In genomic region chr3:15899438-15899837, GRCh38 we compare ENCODE assay signal across 1 cellular context.
A peak's percentile ranks its signal among the peaks of the same experiment; 100 is the strongest.
TF ChIP-seq lines count a peak whose summit lies in the region.

No MANE protein-coding gene starts in this region.

TF ChIP-seq in K562, 482 proteins besides CTCF, POLR2A, EP300 and RAD21 (continued from another document and continues in another):
- no peak for TF ChIP-seq TRIM25 (IDR thresholded peaks at IDR 0.05; ENCODE audit: borderline replicate concordance)
- TF ChIP-seq ASH1L (IDR thresholded peaks at IDR 0.05; ENCODE audit: borderline replicate concordance, low read depth, partially characterized antibody) = no peak
- no peak for TF ChIP-seq RBM39 (optimal IDR thresholded peaks at IDR 0.05; ENCODE audit: low read depth, low read length)
- no peak for TF ChIP-seq ZNF655 (CRISPR knock-in tag; IDR thresholded peaks at IDR 0.05)
- no peak for TF ChIP-seq PCBP1 (IDR thresholded peaks at IDR 0.05; ENCODE audit: low read depth, low read length, poor library complexity, severe bottlenecking)
- no peak for TF ChIP-seq PRPF4 (IDR thresholded peaks at IDR 0.05; ENCODE audit: insufficient read depth, low read depth, low read length, poor library complexity, severe bottlenecking)
- TF ChIP-seq HSF4 (CRISPR knock-in tag; IDR thresholded peaks at IDR 0.05; ENCODE audit: borderline replicate concordance) = no peak
- TF ChIP-seq EP400 (IDR thresholded peaks at IDR 0.05) = no peak
- TF ChIP-seq POLR3G (IDR thresholded peaks at IDR 0.05; ENCODE audit: extremely low read depth, insufficient read length, insufficient replicate concordance) = no peak
- TF ChIP-seq MBD1 (CRISPR knock-in tag; IDR thresholded peaks at IDR 0.05) = no peak
- TF ChIP-seq DEAF1 (CRISPR knock-in tag; IDR thresholded peaks at IDR 0.05) = no peak
- TF ChIP-seq ZFP36 (IDR thresholded peaks at IDR 0.05; ENCODE audit: low read depth, low read length, partially characterized antibody) = no peak
- TF ChIP-seq CBX5 (IDR thresholded peaks at IDR 0.05; ENCODE audit: borderline replicate concordance, low read depth) = no peak
- TF ChIP-seq PPARD (CRISPR knock-in tag; IDR thresholded peaks at IDR 0.05) = no peak
- no peak for TF ChIP-seq TFAM (CRISPR knock-in tag; conservative IDR thresholded peaks at IDR 0.05)
- TF ChIP-seq SIRT6 (IDR thresholded peaks at IDR 0.05; ENCODE audit: low read depth, low read length) = no peak
- no peak for TF ChIP-seq CBX8 (IDR thresholded peaks at IDR 0.05; ENCODE audit: borderline replicate concordance, extremely low read depth, low read depth, low read length, poor library complexity, severe bottlenecking)
- peak; percentile 15 for TF ChIP-seq FOS (IDR thresholded peaks at IDR 0.05; ENCODE audit: extremely low read depth, insufficient read length)
- TF ChIP-seq FOXK1 (CRISPR knock-in tag; IDR thresholded peaks at IDR 0.05; ENCODE audit: borderline replicate concordance) = no peak
- TF ChIP-seq POLR2AphosphoS5 (IDR thresholded peaks at IDR 0.05; ENCODE audit: control insufficient read depth, insufficient read depth, low read depth, low read length) = no peak
- TF ChIP-seq ZNF143 (CRISPR knock-in tag; IDR thresholded peaks at IDR 0.05) = no peak
- TF ChIP-seq BCOR (IDR thresholded peaks at IDR 0.05) = no peak
- no peak for TF ChIP-seq RBM25 (IDR thresholded peaks at IDR 0.05; ENCODE audit: low read depth, low read length, severe bottlenecking)
- 0 out of 2 replicates have a peak, but pooled peaks have one; percentile 50 for TF ChIP-seq DPF2 (IDR thresholded peaks at IDR 0.05)
- no peak for TF ChIP-seq TCFL5 (CRISPR knock-in tag; conservative IDR thresholded peaks at IDR 0.05)
- no peak for TF ChIP-seq RUNX1 (IDR thresholded peaks at IDR 0.05; ENCODE audit: low read depth)
- no peak for TF ChIP-seq CC2D1A (IDR thresholded peaks at IDR 0.05)
- peak; percentile 54; the same call in 1 of the 2 replicates for TF ChIP-seq EHMT2 (IDR thresholded peaks at IDR 0.05)
- no peak for TF ChIP-seq UBTF (IDR thresholded peaks at IDR 0.05; ENCODE audit: borderline replicate concordance in 1 of 2, low read depth in 2 of 2, low read length in 2 of 2)
- TF ChIP-seq ZNF695 (CRISPR knock-in tag; IDR thresholded peaks at IDR 0.05) = no peak
- TF ChIP-seq ZNF174 (CRISPR knock-in tag; IDR thresholded peaks at IDR 0.05) = no peak
- TF ChIP-seq E2F6 (IDR thresholded peaks at IDR 0.05; ENCODE audit: borderline replicate concordance in 1 of 2, extremely low read depth in 1 of 2, insufficient read depth in 1 of 2, insufficient read length in 1 of 2, low read depth in 1 of 2, low read length in 1 of 2, poor library complexity in 1 of 2, severe bottlenecking in 1 of 2) = no peak
- no peak for TF ChIP-seq TRIM24 (IDR thresholded peaks at IDR 0.05)
- no peak for TF ChIP-seq TCF7 (IDR thresholded peaks at IDR 0.05; ENCODE audit: borderline replicate concordance)
- peak; percentile 86 for TF ChIP-seq L3MBTL2 (IDR thresholded peaks at IDR 0.05)
- no peak for TF ChIP-seq NR2C2 (CRISPR knock-in tag; IDR thresholded peaks at IDR 0.05)
- no peak for TF ChIP-seq NR2C2 (tag; IDR thresholded peaks at IDR 0.05)
- TF ChIP-seq PHF20 (IDR thresholded peaks at IDR 0.05; ENCODE audit: partially characterized antibody) = no peak
- no peak for TF ChIP-seq SUPT5H (IDR thresholded peaks at IDR 0.05)
- TF ChIP-seq ELF2 (CRISPR knock-in tag; IDR thresholded peaks at IDR 0.05) = no peak
- TF ChIP-seq CHD2 (IDR thresholded peaks at IDR 0.05; ENCODE audit: low read depth, low read length) = no peak
- TF ChIP-seq TFAP4 (CRISPR knock-in tag; IDR thresholded peaks at IDR 0.05; ENCODE audit: borderline replicate concordance) = no peak
- peak; percentile 78 for TF ChIP-seq MAFK (IDR thresholded peaks at IDR 0.05; ENCODE audit: low read length)
- no peak for TF ChIP-seq ZNF280A (IDR thresholded peaks at IDR 0.05; ENCODE audit: low read depth, partially characterized antibody)
- TF ChIP-seq PRMT5 (CRISPR knock-in tag; IDR thresholded peaks at IDR 0.05) = no peak
- TF ChIP-seq SAP30 (IDR thresholded peaks at IDR 0.05; ENCODE audit: borderline replicate concordance, insufficient read depth, low read depth, low read length, poor library complexity, severe bottlenecking) = no peak
- TF ChIP-seq ZFP1 (CRISPR knock-in tag; IDR thresholded peaks at IDR 0.05) = no peak
- no peak for TF ChIP-seq BRF1 (IDR thresholded peaks at IDR 0.05; ENCODE audit: borderline replicate concordance, extremely low read depth, insufficient read length)
- no peak for TF ChIP-seq ZNF609 (CRISPR knock-in tag; IDR thresholded peaks at IDR 0.05; ENCODE audit: borderline replicate concordance)
